ENCODE assay signal across 1 cellular context in genomic region chr17:78258323-78259229, GRCh38.
TF ChIP-seq lines count a peak whose summit lies in the region.

No MANE protein-coding gene starts in this region.

TF ChIP-seq in K562, 482 proteins besides CTCF, POLR2A, EP300 and RAD21 (continued from another document):
- TF ChIP-seq NONO (IDR thresholded peaks at IDR 0.05; ENCODE audit: low read depth in 2 of 2, low read length in 1 of 2) = peak in 1 of 2 experiments; percentile 51; a peak in 1 of 4 replicates
- no peak for TF ChIP-seq TAF9B (IDR thresholded peaks at IDR 0.05; ENCODE audit: partially characterized antibody)
- TF ChIP-seq PRDM10 (IDR thresholded peaks at IDR 0.05; ENCODE audit: partially characterized antibody) = no peak
- TF ChIP-seq TAL1 (IDR thresholded peaks at IDR 0.05) = peak; percentile 72
- no peak for TF ChIP-seq NR2F6 (CRISPR knock-in tag; IDR thresholded peaks at IDR 0.05)
- no peak for TF ChIP-seq E2F5 (CRISPR knock-in tag; IDR thresholded peaks at IDR 0.05)
- no peak for TF ChIP-seq XRCC4 (IDR thresholded peaks at IDR 0.05; ENCODE audit: extremely low read depth, insufficient read depth, insufficient read length)
